8 cellular contexts compared by ENCODE assay signal in the genomic region with DNA sequence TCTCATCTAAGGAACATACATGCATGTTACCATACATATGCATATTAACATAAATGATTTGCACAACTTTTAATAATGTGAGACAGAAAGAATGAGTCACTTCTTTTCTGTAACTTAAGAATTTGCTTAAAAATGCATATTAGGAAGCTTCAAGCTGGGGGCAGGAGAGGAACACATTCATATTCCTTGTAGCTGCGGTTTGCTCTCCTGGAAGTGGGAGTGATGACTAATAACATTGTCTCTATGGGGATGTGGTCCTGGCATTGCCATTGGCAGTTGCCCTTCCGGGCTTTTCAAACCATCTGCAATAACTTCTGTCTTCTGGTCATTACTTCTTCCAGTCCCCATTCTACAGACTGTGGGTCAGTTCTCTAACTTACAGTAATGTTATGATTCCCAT. TPM values are rescaled to one million over a fixed set of nuclear protein-coding genes. Genes with fewer than 3 reads are reported as not detected.
DNase-seq lines count a peak whose midpoint lies in the region; ATAC-seq and TF ChIP-seq lines count a peak whose summit lies in the region.

No MANE protein-coding gene starts in this region.

- no peaks in the 10 kb centered on the region for H3K9me3 Mint-ChIP-seq in CD14-positive monocyte

- peaks cover 6 to 9% of the 10 kb centered on the region in 2 donors for H3K36me3 Mint-ChIP-seq in CD14-positive monocyte

- H3K27ac Mint-ChIP-seq in CD14-positive monocyte, result peak overlapping the region; percentile 73 to 93 (median 83)

- ATAC-seq in GM18517 (IDR thresholded peaks at IDR 0.05; ENCODE audit: unreplicated experiment), result no peak

- peaks cover 35% of the 10 kb centered on the region for H3K4me1 Mint-ChIP-seq in CD14-positive monocyte

- intact Hi-C loops in CD14-positive monocyte (cut with micrococcal nuclease), result no loop called here

- no peak for TF ChIP-seq CTCF in CD14-positive monocyte (IDR thresholded peaks at IDR 0.05)

- no peaks in the 10 kb centered on the region for H3K27me3 Mint-ChIP-seq in CD14-positive monocyte (ENCODE audit: low read depth in 3 of 3)

- DNase-seq in CD14-positive monocyte (ENCODE audit: low spot score) (peak; percentile 78), M059J (ENCODE audit: low read depth) (peak; percentile 97), amniotic epithelial cell (ENCODE audit: low read depth) (peak; percentile 96), kidney glomerular epithelial cell (lab: John Stamatoyannopoulos, UW) (peak; percentile 81)
- no peak for DNase-seq in activated CD4-positive, CD25-positive, alpha-beta regulatory T cell (lab: John Stamatoyannopoulos, UW)
- DNase-seq in activated CD8-positive, alpha-beta memory T cell treated with anti-CD3 and anti-CD28 coated beads, Interleukin-2, amount 50 U/mL, for 4 hours, result no peak
- no peak for DNase-seq in activated naive CD4-positive, alpha-beta T cell treated with anti-CD3 and anti-CD28 coated beads, Interleukin-2, amount 50 U/mL, for 16 hours

- H3K4me3 Mint-ChIP-seq in CD14-positive monocyte, result peak overlapping the region in 1 of 2 donors; percentile 43

RNA-seq across cellular contexts. Expression of gene CHST2, which starts 15.6 kb away (rescaled TPM):
- 10 to 100 TPM in 1 of 2 donors, 1 to 10 TPM in 1; 9.6 to 18.0 TPM for polyA plus RNA-seq in CD14-positive monocyte
- total RNA-seq in M059J (2014; rRNA removed; shearing (Covaris generic)), result 2.8 and 3.4 TPM in 2 replicates

Comparison
In these comparisons a context has a peak if more than half of its experiments do, and no peak if none do; other contexts are left out.
1. DNase-seq: peak in CD14-positive monocyte (single experiment), M059J (single experiment), amniotic epithelial cell (single experiment) and kidney glomerular epithelial cell (single experiment); none in activated CD4-positive, CD25-positive, alpha-beta regulatory T cell (0 of 4), activated CD8-positive, alpha-beta memory T cell treated with anti-CD3 and anti-CD28 coated beads, Interleukin-2, amount 50 U/mL, for 4 hours (single experiment) and activated naive CD4-positive, alpha-beta T cell treated with anti-CD3 and anti-CD28 coated beads, Interleukin-2, amount 50 U/mL, for 16 hours (single experiment).